In genomic region chr9:128685636-128686489, GRCh38 we compare ENCODE assay signal across 8 cellular contexts. TPM values are rescaled to one million over a fixed set of nuclear protein-coding genes. Genes with fewer than 3 reads are reported as not detected.
DNase-seq lines count a peak whose midpoint lies in the region; ATAC-seq, FAIRE-seq and TF ChIP-seq lines count a peak whose summit lies in the region.

No MANE protein-coding gene starts in this region.

- no peak for TF ChIP-seq RAD21 in K562 (CRISPR knock-in tag; conservative IDR thresholded peaks at IDR 0.05 in 1 of 2, IDR thresholded peaks at IDR 0.05 in 1 of 2)

- no peaks in the 10 kb centered on the region for H3K36me3 ChIP-seq in Caco-2 (ENCODE audit: control insufficient read depth, insufficient read depth, low read length)
- H3K36me3 ChIP-seq in OCI-LY3 (replicated peaks; ENCODE audit: low read depth, low read length): peaks cover 22% of the 10 kb centered on the region
- peaks cover 8% of the 10 kb centered on the region; the same call in 2 of the 3 replicates for H3K36me3 ChIP-seq in K562 (ENCODE audit: control insufficient read depth, insufficient read depth, low read length)

- intact Hi-C loops in Caco-2 (cut with micrococcal nuclease; ENCODE audit: unreplicated experiment) (no loop called here), K562 (cut with micrococcal nuclease) (loop anchor here (10.0 kb wide), 2 partner anchors 411 to 491 kb away; partner anchors contain the start of genes CIZ1, GOLGA2 and SWI5), natural killer cell (cut with micrococcal nuclease) (loop anchor here (2.0 kb wide), 1 partner anchor 29 kb away; the partner anchor contains the start of gene DYNC2I2)

- peaks cover 8% of the 10 kb centered on the region for H4K20me1 ChIP-seq in OCI-LY3 (ENCODE audit: insufficient read depth, low read length)
- H4K20me1 ChIP-seq in K562 (replicated peaks; ENCODE audit: control insufficient read depth, insufficient read depth, low read length): peaks cover 8% of the 10 kb centered on the region

- H3K4me2 ChIP-seq in OCI-LY3 (ENCODE audit: low read length) (peak overlapping the region; percentile 91), K562 (ENCODE audit: insufficient read depth, low read length) (peak overlapping the region; percentile 60)

- H3K4me3 Mint-ChIP-seq in Caco-2 (ENCODE audit: unreplicated experiment) (peak overlapping the region; percentile 100), natural killer cell (peak overlapping the region; percentile 94)

- H3K9me3 ChIP-seq in Caco-2 (no peaks in the 10 kb centered on the region), OCI-LY3 (ENCODE audit: insufficient read depth, low read length) (no peaks in the 10 kb centered on the region), K562 (replicated peaks; ENCODE audit: control insufficient read depth, insufficient read depth, low read depth, low read length) (no peaks in the 10 kb centered on the region)

- H3K27ac Mint-ChIP-seq in Caco-2 (ENCODE audit: unreplicated experiment) (peak overlapping the region; percentile 99), natural killer cell (peak overlapping the region; percentile 96 to 99)

- peak overlapping the region; percentile 9; the same call in 1 of the 2 replicates for H3K4me3 ChIP-seq in Caco-2 (ENCODE audit: low read depth, low read length)
- H3K4me3 ChIP-seq in OCI-LY3 (ENCODE audit: low read length): peak overlapping the region; percentile 91
- H3K4me3 ChIP-seq in K562: no peak overlapping the region

- H3K27me3 ChIP-seq in Caco-2 (replicated peaks; ENCODE audit: control insufficient read depth, insufficient read depth, low read length) (no peaks in the 10 kb centered on the region), OCI-LY3 (ENCODE audit: low read depth, low read length) (no peaks in the 10 kb centered on the region), K562 (ENCODE audit: control insufficient read depth in 2 of 2, insufficient read depth in 2 of 2, low read length in 2 of 2) (no peaks in the 10 kb centered on the region)

- no peak for TF ChIP-seq POLR2A in K562 (conservative IDR thresholded peaks at IDR 0.05)

- peaks cover 26% of the 10 kb centered on the region for H3K4me1 ChIP-seq in Caco-2
- H3K4me1 ChIP-seq in OCI-LY3 (ENCODE audit: low read length): peaks cover 52% of the 10 kb centered on the region
- H3K4me1 ChIP-seq in K562 (replicated peaks in 1 of 2; ENCODE audit: control insufficient read depth in 2 of 2, insufficient read depth in 2 of 2, low read length in 2 of 2): peaks cover 23 to 35% of the 10 kb centered on the region in 2 experiments

- in situ Hi-C loops in K562 (cut with MboI): no loop called here

- H3K9me3 Mint-ChIP-seq in Caco-2 (ENCODE audit: unreplicated experiment) (no peaks in the 10 kb centered on the region), natural killer cell (no peaks in the 10 kb centered on the region)

- H3K36me3 Mint-ChIP-seq in Caco-2 (ENCODE audit: insufficient read depth, unreplicated experiment): peaks cover 62% of the 10 kb centered on the region
- H3K36me3 Mint-ChIP-seq in natural killer cell: no peaks in the 10 kb centered on the region

- H2AFZ ChIP-seq in OCI-LY3 (ENCODE audit: low read depth, low read length) (no peak overlapping the region), K562 (ENCODE audit: low read depth, low read length) (peak overlapping the region; percentile 88)

- no peak for TF ChIP-seq CTCF in Caco-2 (IDR thresholded peaks at IDR 0.05; ENCODE audit: insufficient read depth in 1 of 2, low read depth in 1 of 2, low read length in 1 of 2, severe bottlenecking in 1 of 2, unreplicated experiment in 1 of 2)
- TF ChIP-seq CTCF in OCI-LY3 (IDR thresholded peaks at IDR 0.05; ENCODE audit: low read depth, low read length): no peak
- TF ChIP-seq CTCF in K562 (IDR thresholded peaks at IDR 0.05 in 2 of 3, conservative IDR thresholded peaks at IDR 0.05 in 1 of 3; ENCODE audit: insufficient read depth in 2 of 3, low read depth in 1 of 3, low read length in 3 of 3): no peak
- TF ChIP-seq CTCF in natural killer cell (IDR thresholded peaks at IDR 0.05): no peak

- 63% methylated on average over 17 of the region's 17 CpGs for WGBS in K562 (ENCODE audit: insufficient coverage, low coverage, missing lambda C conversion rate)

- no TSS peak for BruUV-seq in Caco-2 (replicated peaks; lab: Mats Ljungman, UMichigan)
- no TSS peak for BruUV-seq in K562 (replicated peaks; lab: Mats Ljungman, UMichigan)

- H3K27ac ChIP-seq in OCI-LY3 (ENCODE audit: low read length): peak overlapping the region; percentile 89
- 0 out of 3 replicates have a peak overlapping the region, but pooled peaks have one; percentile 9 for H3K27ac ChIP-seq in K562 (ENCODE audit: extremely low read depth, low read depth, low read length)

- H3K9ac ChIP-seq in OCI-LY3 (ENCODE audit: low read length): peak overlapping the region; percentile 100
- H3K9ac ChIP-seq in K562 (ENCODE audit: insufficient read depth in 1 of 2, low read depth in 2 of 2, low read length in 2 of 2): peak overlapping the region; percentile 6 to 44; a peak in 3 of 4 replicates

- no peak for TF ChIP-seq EP300 in K562 (IDR thresholded peaks at IDR 0.05; ENCODE audit: low read length)

- no peak for FAIRE-seq in K562 (lab: Jason Lieb, UNC)

- CTCF ChIA-PET in Caco-2 (lab: Charles Lee) (no interaction called here), K562 (lab: Yijun Ruan, JAX; ENCODE audit: low intra/inter-chr PET ratio) (no interaction called here)

- H3K79me2 ChIP-seq in OCI-LY3 (ENCODE audit: low read length) (peaks cover 92% of the 10 kb centered on the region), K562 (ENCODE audit: control insufficient read depth, insufficient read depth, low read length) (peaks cover 22% of the 10 kb centered on the region)

- H3K4me1 Mint-ChIP-seq in Caco-2 (ENCODE audit: low read depth, unreplicated experiment) (peaks cover 24% of the 10 kb centered on the region), natural killer cell (peaks cover 51 to 58% of the 10 kb centered on the region in 2 donors)

- no peaks in the 10 kb centered on the region for H3K9me1 ChIP-seq in K562 (ENCODE audit: control insufficient read depth, insufficient read depth, low read length)

- no peaks in the 10 kb centered on the region for H3K27me3 Mint-ChIP-seq in Caco-2 (ENCODE audit: insufficient read depth, unreplicated experiment)
- H3K27me3 Mint-ChIP-seq in natural killer cell (ENCODE audit: low read depth in 2 of 2): no peaks in the 10 kb centered on the region

- ATAC-seq in K562: no peak
- peak; percentile 24 to 52 (median 44) for ATAC-seq in natural killer cell
- no peak for ATAC-seq in GM21528 (IDR thresholded peaks at IDR 0.05; ENCODE audit: low FRiP score, unreplicated experiment)

- POLR2A ChIA-PET in Caco-2 (lab: Charles Lee) (interaction anchor here (3.0 kb wide), 1 partner anchor 50 kb away, joined by 27 read pairs; no protein-coding TSS in a partner anchor), K562 (lab: Yijun Ruan, JAX) (interaction anchor here (1.4 kb wide), 1 partner anchor 10 kb away, joined by 6 read pairs; no protein-coding TSS in a partner anchor)

- no peak for DNase-seq in Caco-2
- no peak for DNase-seq in K562 (ENCODE audit: extremely low read depth in 1 of 4, low spot score in 3 of 4)
- peak; percentile 51 for DNase-seq in natural killer cell
- DNase-seq in cerebellar cortex (ENCODE audit: low spot score): no peak
- no peak for DNase-seq in HUDEP-2 (lab: John Stamatoyannopoulos, UW; ENCODE audit: unreplicated experiment in 76 of 76)
- no peak for DNase-seq in cortex of kidney (lab: John Stamatoyannopoulos, UW)

RNA-seq across cellular contexts. Expression of gene SET, which starts 3.2 kb away (rescaled TPM):
- total RNA-seq in Caco-2 (2022): 710 and 745 TPM in 2 replicates
- total RNA-seq in K562 (2011; cell fraction: chromatin; rRNA removed; ENCODE audit: low replicate concordance): 148 and 241 TPM in 2 replicates
- 111 and 117 TPM in 2 replicates for total RNA-seq in K562 (2011; cell fraction: nucleolus; rRNA removed)
- total RNA-seq in K562 (2011; cell fraction: nucleoplasm; rRNA removed): 183 and 259 TPM in 2 replicates
- 887 and 1,071 TPM in 2 replicates for total RNA-seq in K562 (2014; rRNA removed)
- total RNA-seq in K562 (2014; rRNA removed; fragmentation: Illumina TruSeq; extraction: Trizol): 1,328 and 1,534 TPM in 2 replicates
- 1,335 and 1,447 TPM in 2 replicates for total RNA-seq in K562 (2015; rRNA removed; fragmentation: Illumina TruSeq; extraction: Trizol)
- total RNA-seq in K562 (2021): 840 and 907 TPM in 2 replicates
- 308 and 520 TPM in 2 replicates for polyA plus RNA-seq in K562 (2011; rRNA removed)
- polyA plus RNA-seq in K562 (2011; cell fraction: cytosol; rRNA removed): 84.3 and 133 TPM in 2 replicates
- polyA plus RNA-seq in K562 (2011; cell fraction: nucleus; rRNA removed): 138 and 148 TPM in 2 replicates
- polyA plus RNA-seq in K562 (2012): 556 and 791 TPM in 2 replicates
- 886 and 1,006 TPM in 2 replicates for polyA plus RNA-seq in K562 (2014; fragmentation: Illumina TruSeq; extraction: Trizol)
- 100 to 1,000 TPM; 404 to 534 TPM for polyA plus RNA-seq in K562 (2014; fragmentation: Nextera tagmentation; extraction: Ambion mirVana)
- 609 and 622 TPM in 2 replicates for polyA plus RNA-seq in K562 (2014; rRNA removed)
- polyA minus RNA-seq in K562 (2011; rRNA and poly(A)+ RNA removed): 1,021 and 1,119 TPM in 2 replicates
- polyA minus RNA-seq in K562 (2011; cell fraction: cytosol; rRNA and poly(A)+ RNA removed): 256 and 383 TPM in 2 replicates
- 100 and 155 TPM in 2 replicates for polyA minus RNA-seq in K562 (2011; cell fraction: nucleus; rRNA and poly(A)+ RNA removed)
- 100 to 1,000 TPM; 331 to 341 (median 334) TPM for total RNA-seq in natural killer cell

RNA-seq across cellular contexts. Expression of gene PKN3, which starts 16.4 kb away (rescaled TPM):
- total RNA-seq in Caco-2 (2022) (1.6 and 2.1 TPM in 2 replicates), K562 (2014; rRNA removed) (29.4 and 42.4 TPM in 2 replicates), K562 (2014; rRNA removed; fragmentation: Illumina TruSeq; extraction: Trizol) (10.6 and 16.2 TPM in 2 replicates), K562 (2015; rRNA removed; fragmentation: Illumina TruSeq; extraction: Trizol) (17.5 and 19.7 TPM in 2 replicates), K562 (2021) (40.3 and 41.3 TPM in 2 replicates), natural killer cell (1 to 10 TPM; 3.6 to 4.5 (median 3.9) TPM)
- 45.1 and 101 TPM in 2 replicates for total RNA-seq in K562 (2011; cell fraction: chromatin; rRNA removed; ENCODE audit: low replicate concordance)
- 76.3 and 95.7 TPM in 2 replicates for total RNA-seq in K562 (2011; cell fraction: nucleolus; rRNA removed)
- 27.9 and 53.6 TPM in 2 replicates for total RNA-seq in K562 (2011; cell fraction: nucleoplasm; rRNA removed)
- polyA plus RNA-seq in K562 (2011; rRNA removed) (24.5 and 25.4 TPM in 2 replicates), K562 (2014; fragmentation: Illumina TruSeq; extraction: Trizol) (19.7 and 28.3 TPM in 2 replicates), K562 (2014; fragmentation: Nextera tagmentation; extraction: Ambion mirVana) (1 to 10 TPM in 1 of 2 experiments, under 1 TPM in 1; 0.82 to 1.4 TPM), K562 (2014; rRNA removed) (48.9 and 49.2 TPM in 2 replicates)
- 25.0 and 47.2 TPM in 2 replicates for polyA plus RNA-seq in K562 (2011; cell fraction: cytosol; rRNA removed)
- 80.6 and 118 TPM in 2 replicates for polyA plus RNA-seq in K562 (2011; cell fraction: nucleus; rRNA removed)
- polyA plus RNA-seq in K562 (2012): 28.4 and 42.0 TPM in 2 replicates
- 9.4 and 18.7 TPM in 2 replicates for polyA minus RNA-seq in K562 (2011; rRNA and poly(A)+ RNA removed)
- 23.5 and 24.5 TPM in 2 replicates for polyA minus RNA-seq in K562 (2011; cell fraction: cytosol; rRNA and poly(A)+ RNA removed)
- 12.1 and 13.3 TPM in 2 replicates for polyA minus RNA-seq in K562 (2011; cell fraction: nucleus; rRNA and poly(A)+ RNA removed)

RNA-seq across cellular contexts. Expression of gene DYNC2I2, which starts 29.2 kb away (rescaled TPM):
- total RNA-seq in Caco-2 (2022) (80.2 and 80.8 TPM in 2 replicates), K562 (2014; rRNA removed) (249 and 283 TPM in 2 replicates), K562 (2014; rRNA removed; fragmentation: Illumina TruSeq; extraction: Trizol) (16.0 and 21.6 TPM in 2 replicates), K562 (2015; rRNA removed; fragmentation: Illumina TruSeq; extraction: Trizol) (69.5 and 71.3 TPM in 2 replicates), K562 (2021) (131 and 144 TPM in 2 replicates), natural killer cell (1 to 10 TPM; 5.2 to 6.3 (median 5.5) TPM)
- total RNA-seq in K562 (2011; cell fraction: chromatin; rRNA removed; ENCODE audit: low replicate concordance): 27.2 and 132 TPM in 2 replicates
- total RNA-seq in K562 (2011; cell fraction: nucleolus; rRNA removed): 174 and 202 TPM in 2 replicates
- 76.1 and 76.9 TPM in 2 replicates for total RNA-seq in K562 (2011; cell fraction: nucleoplasm; rRNA removed)
- polyA plus RNA-seq in K562 (2011; rRNA removed) (70.0 and 85.8 TPM in 2 replicates), K562 (2014; fragmentation: Illumina TruSeq; extraction: Trizol) (36.3 and 76.9 TPM in 2 replicates), K562 (2014; fragmentation: Nextera tagmentation; extraction: Ambion mirVana) (1 to 10 TPM; 1.5 to 2.3 TPM), K562 (2014; rRNA removed) (165 and 184 TPM in 2 replicates)
- 110 and 264 TPM in 2 replicates for polyA plus RNA-seq in K562 (2011; cell fraction: cytosol; rRNA removed)
- 270 and 451 TPM in 2 replicates for polyA plus RNA-seq in K562 (2011; cell fraction: nucleus; rRNA removed)
- polyA plus RNA-seq in K562 (2012): 106 and 139 TPM in 2 replicates
- 16.9 and 31.4 TPM in 2 replicates for polyA minus RNA-seq in K562 (2011; rRNA and poly(A)+ RNA removed)
- polyA minus RNA-seq in K562 (2011; cell fraction: cytosol; rRNA and poly(A)+ RNA removed): 70.6 and 79.0 TPM in 2 replicates
- 78.6 and 83.6 TPM in 2 replicates for polyA minus RNA-seq in K562 (2011; cell fraction: nucleus; rRNA and poly(A)+ RNA removed)

RNA-seq across cellular contexts. Expression of gene ZDHHC12, which starts 38.1 kb away (rescaled TPM):
- total RNA-seq in Caco-2 (2022) (71.0 and 73.7 TPM in 2 replicates), K562 (2014; rRNA removed) (38.0 and 57.7 TPM in 2 replicates), K562 (2014; rRNA removed; fragmentation: Illumina TruSeq; extraction: Trizol) (1.1 and 1.9 TPM in 2 replicates), K562 (2015; rRNA removed; fragmentation: Illumina TruSeq; extraction: Trizol) (18.7 and 19.1 TPM in 2 replicates), K562 (2021) (28.7 and 30.3 TPM in 2 replicates), natural killer cell (10 to 100 TPM; 26.1 to 37.1 (median 28.6) TPM)
- total RNA-seq in K562 (2011; cell fraction: chromatin; rRNA removed; ENCODE audit: low replicate concordance): 7.1 and 18.4 TPM in 2 replicates
- total RNA-seq in K562 (2011; cell fraction: nucleolus; rRNA removed): 35.0 and 36.5 TPM in 2 replicates
- 22.9 and 31.1 TPM in 2 replicates for total RNA-seq in K562 (2011; cell fraction: nucleoplasm; rRNA removed)
- polyA plus RNA-seq in K562 (2011; rRNA removed) (13.8 and 24.8 TPM in 2 replicates), K562 (2014; fragmentation: Illumina TruSeq; extraction: Trizol) (6.8 and 27.8 TPM in 2 replicates), K562 (2014; fragmentation: Nextera tagmentation; extraction: Ambion mirVana) (1 to 10 TPM in 1 of 2 experiments, under 1 TPM in 1; 0.21 to 4.3 TPM), K562 (2014; rRNA removed) (31.7 TPM in 2 replicates)
- 30.4 and 84.8 TPM in 2 replicates for polyA plus RNA-seq in K562 (2011; cell fraction: cytosol; rRNA removed)
- 32.5 and 45.8 TPM in 2 replicates for polyA plus RNA-seq in K562 (2011; cell fraction: nucleus; rRNA removed)
- 31.0 and 52.7 TPM in 2 replicates for polyA plus RNA-seq in K562 (2012)
- polyA minus RNA-seq in K562 (2011; rRNA and poly(A)+ RNA removed): 3.4 and 6.5 TPM in 2 replicates
- polyA minus RNA-seq in K562 (2011; cell fraction: cytosol; rRNA and poly(A)+ RNA removed): 21.7 and 30.2 TPM in 2 replicates
- 5.8 and 6.1 TPM in 2 replicates for polyA minus RNA-seq in K562 (2011; cell fraction: nucleus; rRNA and poly(A)+ RNA removed)

Comparison
In these comparisons a context has a peak if more than half of its experiments do, and no peak if none do; other contexts are left out.
1. ATAC-seq: peak in natural killer cell (3 of 3); none in K562 (single experiment) and GM21528 (single experiment).